Comparison of ENCODE assay signal across 24 cellular contexts in the genomic region with DNA sequence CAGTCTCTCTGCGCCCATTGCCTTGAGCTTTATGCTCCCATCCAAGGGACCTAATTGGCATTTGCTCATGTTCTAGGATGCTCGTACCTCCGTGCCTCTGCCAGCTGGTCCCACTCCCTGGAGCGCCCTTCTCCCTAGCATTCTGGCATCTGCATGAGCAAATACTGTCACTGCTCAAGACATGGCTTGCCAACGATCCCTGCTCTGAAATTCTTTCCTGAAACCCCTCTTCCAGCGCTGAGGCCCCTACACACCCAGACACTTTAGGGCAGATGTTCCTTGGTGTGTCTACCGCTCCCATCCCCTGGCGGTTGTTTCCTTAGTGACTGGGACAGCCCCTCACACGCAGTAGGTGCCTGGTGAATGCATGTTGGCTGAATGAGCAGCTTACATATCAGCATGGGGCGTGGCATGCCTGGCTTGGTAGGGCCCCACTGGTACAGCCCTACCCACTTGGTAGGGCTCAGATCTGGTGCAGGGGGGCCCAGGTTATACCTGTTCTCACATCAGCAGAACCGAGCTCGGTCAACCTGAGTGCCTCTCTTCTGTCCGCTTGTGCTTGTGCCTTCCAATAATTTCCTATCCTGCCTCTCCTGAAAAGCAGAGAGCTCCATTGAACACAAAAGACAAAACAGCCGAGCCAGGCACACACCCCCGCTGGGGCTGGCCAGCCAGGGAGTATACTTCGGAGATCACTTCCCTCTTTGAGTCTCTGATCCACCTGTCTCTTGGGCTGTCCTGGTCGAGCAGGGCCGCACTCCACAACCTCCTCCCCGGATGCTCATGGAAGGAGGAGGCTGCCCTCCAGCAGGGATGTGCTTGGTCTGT. TPM values are rescaled to one million over a fixed set of nuclear protein-coding genes. Genes with fewer than 3 reads are reported as not detected.
"Had no signal": no experiment of that assay in that cellular context is flagged by ENCODE, and none has a peak within 500 bp of the region (broad histone marks: within the 10 kb centered on the region; RNA-seq: fewer than 3 reads in every experiment).

No MANE protein-coding gene starts in this region.

- H3K27ac ChIP-seq: adrenal gland, body of pancreas, colonic mucosa, dorsolateral prefrontal cortex, gastrocnemius medialis, uterus had no signal

- H3K4me1 Mint-ChIP-seq: activated B cell treated with CpG ODN at 0.5 μM for 24 hours; activated naive CD8-positive, alpha-beta T cell treated with anti-CD3 and anti-CD28 coated beads for 36 hours had no signal

- H3K27ac Mint-ChIP-seq: activated B cell treated with CpG ODN at 0.5 μM for 24 hours; activated CD8-positive, alpha-beta T cell treated with anti-CD3 and anti-CD28 coated beads, Interleukin-2, amount 10 ng/mL, durations not matched to agents 7 days and 5 days; activated naive CD4-positive, alpha-beta T cell treated with anti-CD3 and anti-CD28 coated beads for 36 hours; activated naive CD8-positive, alpha-beta T cell treated with anti-CD3 and anti-CD28 coated beads for 36 hours; T-helper 2 cell treated with Interferon-gamma antibody and Interleukin-4, amounts not matched to agents 5 μg/mL and 100 μg/mL, for 36 hours had no signal

- DNase-seq: activated B cell treated with CpG ODN at 0.5 μM for 24 hours; activated CD8-positive, alpha-beta T cell treated with anti-CD3 and anti-CD28 coated beads, Interleukin-2, amount 10 ng/mL, durations not matched to agents 7 days and 5 days; activated effector memory CD4-positive, alpha-beta T cell treated with anti-CD3 and anti-CD28 coated beads, Interleukin-2, amount 50 U/mL, for 16 hours; activated naive CD4-positive, alpha-beta T cell treated with anti-CD3 and anti-CD28 coated beads for 36 hours; activated naive CD8-positive, alpha-beta T cell treated with anti-CD3 and anti-CD28 coated beads for 36 hours; adrenal gland; aorta; body of pancreas; cerebellar nuclear complex; colonic mucosa; effector memory CD4-positive, alpha-beta T cell; erythroblast; gastrocnemius medialis; glutamatergic neuron; left ventricle myocardium superior; nucleus accumbens; right cardiac atrium; stimulated activated CD4-positive, alpha-beta T cell treated with anti-CD3 and anti-CD28 coated beads, Interleukin-2, amount 100 ng/mL, for 48 hours; stimulated activated naive CD4-positive, alpha-beta T cell treated with Interleukin-2 at 50 U/mL for 16 hours; T-helper 1 cell; trophoblast cell; uterus had no signal

- H3K4me3 ChIP-seq: adrenal gland, body of pancreas, colonic mucosa, dorsolateral prefrontal cortex, gastrocnemius medialis, uterus had no signal

- H3K4me3 Mint-ChIP-seq: activated B cell treated with CpG ODN at 0.5 μM for 24 hours; activated CD8-positive, alpha-beta T cell treated with anti-CD3 and anti-CD28 coated beads, Interleukin-2, amount 10 ng/mL, durations not matched to agents 7 days and 5 days; activated naive CD4-positive, alpha-beta T cell treated with anti-CD3 and anti-CD28 coated beads for 36 hours; activated naive CD8-positive, alpha-beta T cell treated with anti-CD3 and anti-CD28 coated beads for 36 hours; T-helper 2 cell treated with Interferon-gamma antibody and Interleukin-4, amounts not matched to agents 5 μg/mL and 100 μg/mL, for 36 hours had no signal

- ATAC-seq: activated CD8-positive, alpha-beta T cell treated with anti-CD3 and anti-CD28 coated beads, Interleukin-2, amount 10 ng/mL, durations not matched to agents 7 days and 5 days; body of pancreas; gastrocnemius medialis; left ventricle myocardium superior; right cardiac atrium had no signal

- H3K27me3 Mint-ChIP-seq: activated naive CD8-positive, alpha-beta T cell treated with anti-CD3 and anti-CD28 coated beads for 36 hours had no signal

RNA-seq across cellular contexts. Expression of a gene that starts 59.2 kb away (rescaled TPM):
- total RNA-seq: activated B cell treated with CpG ODN at 0.5 μM for 24 hours; activated CD8-positive, alpha-beta T cell treated with anti-CD3 and anti-CD28 coated beads, Interleukin-2, amount 10 ng/mL, durations not matched to agents 7 days and 5 days; activated naive CD4-positive, alpha-beta T cell treated with anti-CD3 and anti-CD28 coated beads for 36 hours; activated naive CD8-positive, alpha-beta T cell treated with anti-CD3 and anti-CD28 coated beads for 36 hours had no signal
